Comparison of ENCODE assay signal across 8 cellular contexts in genomic region chr18:55509631-55510372, GRCh38.
DNase-seq lines count a peak whose midpoint lies in the region; ATAC-seq, FAIRE-seq and TF ChIP-seq lines count a peak whose summit lies in the region.

No MANE protein-coding gene starts in this region.

- CTCF ChIA-PET in AG04449 (lab: Yijun Ruan, JAX): interaction anchor here (1.3 to 2.6 kb wide), 2 partner anchors 95 to 167 kb away, joined by 3 to 7 read pairs; no protein-coding TSS in a partner anchor

- H3K9me3 ChIP-seq in astrocyte (ENCODE audit: insufficient read depth, low read depth, low read length): no peaks in the 10 kb centered on the region
- no peaks in the 10 kb centered on the region for H3K9me3 ChIP-seq in lung (ENCODE audit: control insufficient read depth in 2 of 2, insufficient read depth in 1 of 2, low read length in 1 of 2)

- H3K79me2 ChIP-seq in astrocyte (ENCODE audit: insufficient read depth, low read length): peaks cover 66% of the 10 kb centered on the region

- H3K27me3 Mint-ChIP-seq in astrocyte (ENCODE audit: low read depth, unreplicated experiment): no peaks in the 10 kb centered on the region

- FAIRE-seq in astrocyte (lab: Jason Lieb, UNC): peak; percentile 91

- H4K20me1 ChIP-seq in astrocyte (ENCODE audit: insufficient read depth, low read length): no peaks in the 10 kb centered on the region

- DNase-seq in AG04449 (ENCODE audit: low read depth, low spot score) (peak; percentile 59), astrocyte (ENCODE audit: low read depth) (peak; percentile 98), lung (ENCODE audit: low spot score) (no peak), C1 segment of cervical spinal cord (lab: John Stamatoyannopoulos, UW) (no peak), cerebellar cortex (ENCODE audit: low spot score) (no peak), KG1 (lab: John Stamatoyannopoulos, UW) (no peak)

- H3K4me3 ChIP-seq in AG04449 (ENCODE audit: low read depth, low read length) (peak overlapping the region; percentile 39), astrocyte (ENCODE audit: insufficient read depth, low read depth, low read length) (peak overlapping the region; percentile 50), lung (no peak overlapping the region)

- H3K27me3 ChIP-seq in astrocyte (ENCODE audit: insufficient read depth, low read length) (no peaks in the 10 kb centered on the region), lung (ENCODE audit: control insufficient read depth, insufficient read depth) (no peaks in the 10 kb centered on the region)

- H3K4me1 ChIP-seq in astrocyte (ENCODE audit: insufficient read depth, low read length) (peaks cover 39% of the 10 kb centered on the region), lung (ENCODE audit: control insufficient read depth in 2 of 2, insufficient read depth in 2 of 2, low read length in 2 of 2) (peaks cover 0 to 6% of the 10 kb centered on the region in 2 donors)

- peak overlapping the region; percentile 91 for H3K27ac ChIP-seq in astrocyte (ENCODE audit: low read depth, low read length)
- H3K27ac ChIP-seq in lung (ENCODE audit: low read depth in 1 of 2, low read length in 1 of 2): peak overlapping the region; percentile 70 to 92

- peak overlapping the region; percentile 56 for H3K4me3 Mint-ChIP-seq in astrocyte (ENCODE audit: unreplicated experiment)

- H3K9ac ChIP-seq in astrocyte (ENCODE audit: low read length): peak overlapping the region; percentile 73

- H2AFZ ChIP-seq in astrocyte (ENCODE audit: low read depth, low read length): no peak overlapping the region

- H3K4me1 Mint-ChIP-seq in astrocyte (ENCODE audit: low read depth, unreplicated experiment): peaks cover 43% of the 10 kb centered on the region

- H3K36me3 Mint-ChIP-seq in astrocyte (ENCODE audit: low read depth, unreplicated experiment): no peaks in the 10 kb centered on the region

- ATAC-seq in GM19351 (IDR thresholded peaks at IDR 0.05; ENCODE audit: unreplicated experiment): peak; percentile 93
- peak; percentile 81 for ATAC-seq in HG03354 (IDR thresholded peaks at IDR 0.05; ENCODE audit: poor library complexity, severe bottlenecking, unreplicated experiment)
- ATAC-seq in lung (ENCODE audit: insufficient read depth, low FRiP score): peak; percentile 58

- WGBS in lung, 2 donors: 36 to 61% methylated on average over 4 of the region's 4 CpGs

- H3K27ac Mint-ChIP-seq in astrocyte (ENCODE audit: unreplicated experiment): peak overlapping the region; percentile 77

- peak overlapping the region; percentile 79 for H3K4me2 ChIP-seq in astrocyte (ENCODE audit: low read length)

- TF ChIP-seq CTCF in AG04449 (IDR thresholded peaks at IDR 0.05; ENCODE audit: insufficient read depth, low read length, missing control alignments): no peak
- TF ChIP-seq CTCF in astrocyte (IDR thresholded peaks at IDR 0.05; ENCODE audit: insufficient read depth, low read depth, low read length): no peak
- TF ChIP-seq CTCF in lung (IDR thresholded peaks at IDR 0.05; ENCODE audit: control extremely low read depth, extremely low read depth): no peak

- H3K36me3 ChIP-seq in astrocyte (ENCODE audit: insufficient read depth, low read length) (no peaks in the 10 kb centered on the region), lung (ENCODE audit: control insufficient read depth in 2 of 2, insufficient read depth in 2 of 2, low read length in 2 of 2) (no peaks in the 10 kb centered on the region)

- POLR2A ChIA-PET in AG04449 (lab: Yijun Ruan, JAX): interaction anchor here (1.2 kb wide), 1 partner anchor 77 kb away, joined by 3 read pairs; no protein-coding TSS in a partner anchor

- no peaks in the 10 kb centered on the region for H3K9me3 Mint-ChIP-seq in astrocyte (ENCODE audit: unreplicated experiment)

Comparison
In these comparisons a context has a peak if more than half of its experiments do, and no peak if none do; other contexts are left out.
1. DNase-seq: peak in AG04449 (single experiment) and astrocyte (single experiment); none in lung (single experiment), C1 segment of cervical spinal cord (0 of 14), cerebellar cortex (single experiment) and KG1 (single experiment).
2. Peak in every context shown above with its lines, with median percentiles within 50 percentile points of each other: ATAC-seq.